In genomic region chr2:224943601-224944041, GRCh38 we compare ENCODE assay signal across 8 cellular contexts.
DNase-seq lines count a peak whose midpoint lies in the region; ATAC-seq lines count a peak whose summit lies in the region.
"Not testable (repeated sequence)": the region's sequence is repeated elsewhere in the genome, so short reads cannot be mapped to it uniquely, and the experiment has no call there.

No MANE protein-coding gene starts in this region.

- intact Hi-C loops in CD4-positive, alpha-beta memory T cell (cut with micrococcal nuclease), result loop anchor here (2.0 to 10.0 kb wide), 2 partner anchors 59 to 1891 kb away; partner anchors contain the start of gene RHBDD1
- intact Hi-C loops in activated CD4-positive, alpha-beta T cell treated with anti-CD3 and anti-CD28 coated beads for 36 hours (cut with DNase I, micrococcal nuclease), result loop anchor here (1.0 to 10.0 kb wide), 5 partner anchors 15 to 1894 kb away; partner anchors contain the start of gene RHBDD1 (in 2 of the 2)

- H3K27me3 ChIP-seq in CD4-positive, alpha-beta memory T cell (ENCODE audit: insufficient read depth, low read length); duodenal mucosa (ENCODE audit: control insufficient read depth in 1 of 2, insufficient read depth in 2 of 2, low read length in 2 of 2): not testable (repeated sequence)

- H3K9me3 ChIP-seq in CD4-positive, alpha-beta memory T cell (ENCODE audit: control insufficient read depth in 1 of 2, low read length in 2 of 2); duodenal mucosa (ENCODE audit: control insufficient read depth in 1 of 2, low read length in 2 of 2): not testable (repeated sequence)

- H3K4me1 ChIP-seq in CD4-positive, alpha-beta memory T cell (ENCODE audit: insufficient read depth, low read length), result peaks cover 87% of the 10 kb centered on the region
- peaks cover 11% of the 10 kb centered on the region in 2 donors for H3K4me1 ChIP-seq in duodenal mucosa (ENCODE audit: control insufficient read depth in 1 of 2, insufficient read depth in 2 of 2, low read length in 2 of 2)

- H3K27ac ChIP-seq in CD4-positive, alpha-beta memory T cell (ENCODE audit: low read depth, low read length), result peak overlapping the region; percentile 57
- not testable (repeated sequence) for H3K27ac ChIP-seq in duodenal mucosa (ENCODE audit: low read depth, low read length)

- H3K4me3 ChIP-seq in CD4-positive, alpha-beta memory T cell (ENCODE audit: low read length in 2 of 2), result peak overlapping the region in 1 of 2 donors; percentile 52
- H3K4me3 ChIP-seq in duodenal mucosa (ENCODE audit: low read depth in 1 of 2, low read length in 2 of 2), result not testable (repeated sequence)

- peaks cover 16 to 26% of the 10 kb centered on the region in 2 donors for H3K36me3 Mint-ChIP-seq in CD4-positive, alpha-beta memory T cell
- H3K36me3 Mint-ChIP-seq in activated CD4-positive, alpha-beta T cell treated with anti-CD3 and anti-CD28 coated beads for 36 hours (ENCODE audit: low read depth), result peaks cover 45% of the 10 kb centered on the region
- H3K36me3 Mint-ChIP-seq in natural killer cell treated with Interleukin-12 subunit alpha and Interleukin-12 subunit beta and Interleukin-15 and Interleukin-18, amount 100 ng/mL, for 72 hours, result peaks cover 30% of the 10 kb centered on the region

- H3K4me1 Mint-ChIP-seq in CD4-positive, alpha-beta memory T cell, result peaks cover 56 to 90% (median 70%) of the 10 kb centered on the region in 4 donors
- H3K4me1 Mint-ChIP-seq in activated CD4-positive, alpha-beta T cell treated with anti-CD3 and anti-CD28 coated beads for 36 hours, result peaks cover 62% of the 10 kb centered on the region
- peaks cover 61 to 81% of the 10 kb centered on the region in 2 donors for H3K4me1 Mint-ChIP-seq in natural killer cell treated with Interleukin-12 subunit alpha and Interleukin-12 subunit beta and Interleukin-15 and Interleukin-18, amount 100 ng/mL, for 72 hours (ENCODE audit: low read depth in 2 of 2)

- peak in 3 of 5 donors; percentile 34 to 66 (median 36) for DNase-seq in CD4-positive, alpha-beta memory T cell
- DNase-seq in activated CD4-positive, alpha-beta T cell treated with anti-CD3 and anti-CD28 coated beads for 36 hours, result peak; percentile 85
- DNase-seq in activated CD8-positive, alpha-beta memory T cell treated with anti-CD3 and anti-CD28 coated beads, Interleukin-2, amount 50 U/mL, for 48 hours, result peak; percentile 69
- peak; percentile 68 for DNase-seq in activated naive CD4-positive, alpha-beta T cell treated with Interleukin-2 at 50 U/mL for 16 hours
- not testable (repeated sequence) for DNase-seq in natural killer cell treated with Interleukin-12 subunit alpha and Interleukin-12 subunit beta and Interleukin-15 and Interleukin-18, amount 100 ng/mL, for 72 hours (ENCODE audit: low spot score)
- peak; percentile 48 for DNase-seq in stimulated activated naive CD4-positive, alpha-beta T cell treated with Interleukin-2 at 50 U/mL for 16 hours (lab: John Stamatoyannopoulos, UW)

- POLR2A ChIA-PET in CD4-positive, alpha-beta memory T cell (lab: Charles Lee; ENCODE audit: partially characterized antibody), result interaction anchor here (1.1 to 17.7 kb wide), 9 partner anchors 10 to 99 kb away, joined by 3 to 279 read pairs (median 4); no protein-coding TSS in a partner anchor
- POLR2A ChIA-PET in activated CD4-positive, alpha-beta T cell treated with anti-CD3 and anti-CD28 coated beads for 36 hours (lab: Charles Lee), result interaction anchor here (0.6 to 5.6 kb wide), 5 partner anchors 10 to 16 kb away, joined by 3 to 56 read pairs (median 3); no protein-coding TSS in a partner anchor

- not testable (repeated sequence) for H3K27me3 Mint-ChIP-seq in CD4-positive, alpha-beta memory T cell; activated CD4-positive, alpha-beta T cell treated with anti-CD3 and anti-CD28 coated beads for 36 hours; natural killer cell treated with Interleukin-12 subunit alpha and Interleukin-12 subunit beta and Interleukin-15 and Interleukin-18, amount 100 ng/mL, for 72 hours

- H3K9me3 Mint-ChIP-seq in CD4-positive, alpha-beta memory T cell; activated CD4-positive, alpha-beta T cell treated with anti-CD3 and anti-CD28 coated beads for 36 hours (ENCODE audit: low read depth); natural killer cell treated with Interleukin-12 subunit alpha and Interleukin-12 subunit beta and Interleukin-15 and Interleukin-18, amount 100 ng/mL, for 72 hours: not testable (repeated sequence)

- H3K4me3 Mint-ChIP-seq in CD4-positive, alpha-beta memory T cell, result peak overlapping the region in 7 of 8 donors; percentile 88 to 98 (median 92)
- peak overlapping the region; percentile 79 for H3K4me3 Mint-ChIP-seq in activated CD4-positive, alpha-beta T cell treated with anti-CD3 and anti-CD28 coated beads for 36 hours
- peak overlapping the region; percentile 93 for H3K4me3 Mint-ChIP-seq in natural killer cell treated with Interleukin-12 subunit alpha and Interleukin-12 subunit beta and Interleukin-15 and Interleukin-18, amount 100 ng/mL, for 72 hours

- CTCF ChIA-PET in CD4-positive, alpha-beta memory T cell (lab: Charles Lee; ENCODE audit: partially characterized antibody), result interaction anchor here (0.8 to 1.8 kb wide), 6 partner anchors 10 to 109 kb away, joined by 3 to 9 read pairs (median 4); no protein-coding TSS in a partner anchor
- CTCF ChIA-PET in activated CD4-positive, alpha-beta T cell treated with anti-CD3 and anti-CD28 coated beads for 36 hours (lab: Charles Lee), result interaction anchor here (1.1 to 4.4 kb wide), 6 partner anchors 11 to 67 kb away, joined by 3 to 31 read pairs (median 4); no protein-coding TSS in a partner anchor

- not testable (repeated sequence) for H3K36me3 ChIP-seq in CD4-positive, alpha-beta memory T cell (ENCODE audit: insufficient read depth, low read length); duodenal mucosa (ENCODE audit: control insufficient read depth in 1 of 2, insufficient read depth in 2 of 2, low read length in 2 of 2)

- ATAC-seq in HG03432 (IDR thresholded peaks at IDR 0.05; ENCODE audit: unreplicated experiment), result peak; percentile 13
- peak; percentile 25 for ATAC-seq in activated CD4-positive, alpha-beta T cell treated with anti-CD3 and anti-CD28 coated beads for 36 hours
- ATAC-seq in natural killer cell treated with Interleukin-12 subunit alpha and Interleukin-12 subunit beta and Interleukin-15 and Interleukin-18, amount 100 ng/mL, for 72 hours, result peak in 1 of 2 donors; percentile 59

- peak overlapping the region; percentile 88 to 96 (median 94) for H3K27ac Mint-ChIP-seq in CD4-positive, alpha-beta memory T cell
- peak overlapping the region; percentile 99 for H3K27ac Mint-ChIP-seq in activated CD4-positive, alpha-beta T cell treated with anti-CD3 and anti-CD28 coated beads for 36 hours
- H3K27ac Mint-ChIP-seq in natural killer cell treated with Interleukin-12 subunit alpha and Interleukin-12 subunit beta and Interleukin-15 and Interleukin-18, amount 100 ng/mL, for 72 hours, result peak overlapping the region; percentile 84 to 93

- H3K9ac ChIP-seq in duodenal mucosa (ENCODE audit: low read depth in 1 of 2, low read length in 2 of 2), result peak overlapping the region; percentile 22 to 34
